In genomic region chr11:23336961-23337360, GRCh38 we compare ENCODE assay signal across 21 cellular contexts.
"Had no signal": no experiment of that assay in that cellular context is flagged by ENCODE, and none has a peak within 500 bp of the region (broad histone marks: within the 10 kb centered on the region; RNA-seq: fewer than 3 reads in every experiment).

No MANE protein-coding gene starts in this region.

- H3K9ac ChIP-seq: neural progenitor cell had no signal

- H3K9me3 Mint-ChIP-seq: activated CD4-positive, alpha-beta T cell treated with anti-CD3 and anti-CD28 coated beads, Interleukin-2, amount 10 ng/mL, durations not matched to agents 24 days and 14 days; naive B cell; neural progenitor cell had no signal

- H2AFZ ChIP-seq: neural progenitor cell had no signal

- H3K4me1 Mint-ChIP-seq: activated B cell treated with CpG ODN at 0.5 μM for 24 hours; activated CD4-positive, alpha-beta T cell treated with anti-CD3 and anti-CD28 coated beads, Interleukin-2, amount 10 ng/mL, durations not matched to agents 24 days and 14 days; activated naive CD8-positive, alpha-beta T cell treated with anti-CD3 and anti-CD28 coated beads for 36 hours; naive B cell; neural progenitor cell; stimulated activated memory B cell treated with anti-CD40 and anti-IgM and Interleukin-4, amounts not matched to agents 10 μg/mL and 1 μg/mL and 100 μg/mL, for 72 hours had no signal

- DNase-seq: activated B cell treated with CpG ODN at 0.5 μM for 24 hours; activated CD4-positive, alpha-beta T cell treated with anti-CD3 and anti-CD28 coated beads, Interleukin-2, amount 10 ng/mL, durations not matched to agents 24 days and 14 days; activated CD8-positive, alpha-beta memory T cell treated with anti-CD3 and anti-CD28 coated beads, Interleukin-2, amount 50 U/mL, for 48 hours; activated naive CD8-positive, alpha-beta T cell treated with anti-CD3 and anti-CD28 coated beads for 36 hours; activated T-cell treated with anti-CD3 and anti-CD28 coated beads, Interleukin-2, amount 50 U/mL, for 72 hours; dermis blood vessel endothelial cell; effector memory CD8-positive, alpha-beta T cell; gastrocnemius medialis; heart left ventricle; left colon; naive B cell; pancreas; T-helper 2 cell; tibial artery; uterus had no signal

- H3K27me3 Mint-ChIP-seq: activated B cell treated with CpG ODN at 0.5 μM for 24 hours; activated CD4-positive, alpha-beta T cell treated with anti-CD3 and anti-CD28 coated beads, Interleukin-2, amount 10 ng/mL, durations not matched to agents 24 days and 14 days; activated naive CD8-positive, alpha-beta T cell treated with anti-CD3 and anti-CD28 coated beads for 36 hours; effector memory CD8-positive, alpha-beta T cell; naive B cell; stimulated activated memory B cell treated with anti-CD40 and anti-IgM and Interleukin-4, amounts not matched to agents 10 μg/mL and 1 μg/mL and 100 μg/mL, for 72 hours had no signal

- H3K36me3 Mint-ChIP-seq: activated naive CD8-positive, alpha-beta T cell treated with anti-CD3 and anti-CD28 coated beads for 36 hours; naive B cell; neural progenitor cell; stimulated activated memory B cell treated with anti-CD40 and anti-IgM and Interleukin-4, amounts not matched to agents 10 μg/mL and 1 μg/mL and 100 μg/mL, for 72 hours had no signal

- H3K27ac Mint-ChIP-seq: activated B cell treated with CpG ODN at 0.5 μM for 24 hours; activated CD4-positive, alpha-beta T cell treated with anti-CD3 and anti-CD28 coated beads, Interleukin-2, amount 10 ng/mL, durations not matched to agents 24 days and 14 days; activated naive CD8-positive, alpha-beta T cell treated with anti-CD3 and anti-CD28 coated beads for 36 hours; activated T-cell treated with anti-CD3 and anti-CD28 coated beads, Interleukin-2, amount 50 U/mL, for 72 hours; effector memory CD8-positive, alpha-beta T cell; naive B cell; neural progenitor cell; stimulated activated memory B cell treated with anti-CD40 and anti-IgM and Interleukin-4, amounts not matched to agents 10 μg/mL and 1 μg/mL and 100 μg/mL, for 72 hours had no signal

- H3K4me3 Mint-ChIP-seq: activated B cell treated with CpG ODN at 0.5 μM for 24 hours; activated CD4-positive, alpha-beta T cell treated with anti-CD3 and anti-CD28 coated beads, Interleukin-2, amount 10 ng/mL, durations not matched to agents 24 days and 14 days; activated naive CD8-positive, alpha-beta T cell treated with anti-CD3 and anti-CD28 coated beads for 36 hours; activated T-cell treated with anti-CD3 and anti-CD28 coated beads, Interleukin-2, amount 50 U/mL, for 72 hours; effector memory CD8-positive, alpha-beta T cell; naive B cell; neural progenitor cell; stimulated activated memory B cell treated with anti-CD40 and anti-IgM and Interleukin-4, amounts not matched to agents 10 μg/mL and 1 μg/mL and 100 μg/mL, for 72 hours had no signal

- H3K36me3 ChIP-seq: gastrocnemius medialis, heart left ventricle, neural progenitor cell, pancreas, tibial artery, uterus had no signal

- H3K27ac ChIP-seq: gastrocnemius medialis, heart left ventricle, neural progenitor cell, pancreas, tibial artery, uterus had no signal

- H3K4me2 ChIP-seq: neural progenitor cell had no signal

- H3K4me1 ChIP-seq: gastrocnemius medialis, heart left ventricle, neural progenitor cell, pancreas, tibial artery, uterus had no signal

- FAIRE-seq: bronchial epithelial cell, islet of Langerhans, pancreas, TTC549 had no signal

- H3K9me3 ChIP-seq: gastrocnemius medialis, heart left ventricle, pancreas, tibial artery, uterus had no signal

- ATAC-seq: activated T-cell treated with anti-CD3 and anti-CD28 coated beads, Interleukin-2, amount 50 U/mL, for 72 hours; effector memory CD8-positive, alpha-beta T cell; gastrocnemius medialis; heart left ventricle; left colon; pancreas; stimulated activated memory B cell treated with anti-CD40 and anti-IgM and Interleukin-4, amounts not matched to agents 10 μg/mL and 1 μg/mL and 100 μg/mL, for 72 hours had no signal

- H3K27me3 ChIP-seq: gastrocnemius medialis, heart left ventricle, neural progenitor cell, pancreas, tibial artery, uterus had no signal

- H3K4me3 ChIP-seq: gastrocnemius medialis, heart left ventricle, lung, neural progenitor cell, pancreas, tibial artery, uterus had no signal
